8 cellular contexts compared by ENCODE assay signal in genomic region chr18:55586841-55587240, GRCh38. TPM values are rescaled to one million over a fixed set of nuclear protein-coding genes. Genes with fewer than 3 reads are reported as not detected.
DNase-seq lines count a peak whose midpoint lies in the region; ATAC-seq, FAIRE-seq and TF ChIP-seq lines count a peak whose summit lies in the region.

No MANE protein-coding gene starts in this region.

- TF ChIP-seq CTCF in HFFc6 (IDR thresholded peaks at IDR 0.05): no peak

- peak overlapping the region; percentile 91 for H3K27ac Mint-ChIP-seq in HFFc6

- peaks cover 47% of the 10 kb centered on the region for H3K4me1 Mint-ChIP-seq in HFFc6 (ENCODE audit: low read depth)

- H3K9me3 Mint-ChIP-seq in HFFc6: no peaks in the 10 kb centered on the region

- H3K27ac ChIP-seq in angular gyrus (ENCODE audit: low read depth, low read length) (peak overlapping the region; percentile 88), thymus (ENCODE audit: low read depth) (no peak overlapping the region), small intestine (ENCODE audit: low read depth in 1 of 2, low read length in 1 of 2) (peak overlapping the region in 1 of 2 donors; percentile 83)

- H3K36me3 Mint-ChIP-seq in HFFc6 (ENCODE audit: low read depth): peaks cover 5% of the 10 kb centered on the region; the same call in 1 of the 2 replicates

- no peak for ATAC-seq in HG02840 (IDR thresholded peaks at IDR 0.05; ENCODE audit: low FRiP score, unreplicated experiment)

- DNase-seq in AG20443 (ENCODE audit: low spot score) (peak; percentile 21), HFFc6 (no peak), kidney glomerular epithelial cell (lab: John Stamatoyannopoulos, UW) (peak; percentile 20), small intestine (no peak), RKO (ENCODE audit: low spot score) (no peak)

- H3K4me3 ChIP-seq in thymus (ENCODE audit: low read length) (peak overlapping the region; percentile 88), small intestine (ENCODE audit: low read depth in 1 of 2, low read length in 2 of 2) (peak overlapping the region in 1 of 2 donors; percentile 30)

- H3K27me3 ChIP-seq in thymus (ENCODE audit: control insufficient read depth, insufficient read depth): no peaks in the 10 kb centered on the region
- no peaks in the 10 kb centered on the region for H3K27me3 ChIP-seq in small intestine (ENCODE audit: control insufficient read depth in 2 of 2, insufficient read depth in 2 of 2, low read length in 2 of 2)

- H3K4me1 ChIP-seq in thymus (ENCODE audit: control insufficient read depth, insufficient read depth, low read length): peaks cover 7% of the 10 kb centered on the region
- H3K4me1 ChIP-seq in small intestine (ENCODE audit: control insufficient read depth in 2 of 2, insufficient read depth in 1 of 2, low read depth in 1 of 2, low read length in 1 of 2): peaks cover 0 to 3% of the 10 kb centered on the region in 2 donors

- H3K9me3 ChIP-seq in thymus (ENCODE audit: control insufficient read depth) (no peaks in the 10 kb centered on the region), small intestine (ENCODE audit: control insufficient read depth, low read depth) (no peaks in the 10 kb centered on the region)

- FAIRE-seq in small intestine (lab: Jason Lieb, UNC): no peak

- no peaks in the 10 kb centered on the region for H3K36me3 ChIP-seq in thymus (ENCODE audit: control insufficient read depth, insufficient read depth)
- H3K36me3 ChIP-seq in small intestine (ENCODE audit: control insufficient read depth in 2 of 2, insufficient read depth in 2 of 2, low read length in 2 of 2): no peaks in the 10 kb centered on the region

- H3K27me3 Mint-ChIP-seq in HFFc6 (ENCODE audit: insufficient read depth): no peaks in the 10 kb centered on the region

- WGBS in thymus: 4% methylated on average over 7 of the region's 7 CpGs
- 17 to 30% (median 29%) methylated on average over 7 of the region's 7 CpGs for WGBS in small intestine, 3 donors

- H3K4me3 Mint-ChIP-seq in HFFc6: peak overlapping the region; percentile 93

RNA-seq across cellular contexts. Expression of gene TCF4, which starts 1.2 kb away (rescaled TPM):
- 10 to 100 TPM; 50.4 to 71.1 (median 59.0) TPM for total RNA-seq in HFFc6 (2021; fragmentation: NEBNext Ultra II Directional; extraction: Animal tissue kit (Norgen Biotek cat#: 25700))
- polyA plus RNA-seq in thymus (12.7 TPM), small intestine (10 to 100 TPM in 1 of 3 donors, 1 to 10 TPM in 1, under 1 TPM in 1; 0.67 to 16.9 (median 6.2) TPM)

Comparison
In these comparisons a context has a peak if more than half of its experiments do, and no peak if none do; other contexts are left out.
1. DNase-seq: peak in AG20443 (single experiment) and kidney glomerular epithelial cell (single experiment); none in HFFc6 (single experiment), small intestine (single experiment) and RKO (single experiment).